In the genomic region with DNA sequence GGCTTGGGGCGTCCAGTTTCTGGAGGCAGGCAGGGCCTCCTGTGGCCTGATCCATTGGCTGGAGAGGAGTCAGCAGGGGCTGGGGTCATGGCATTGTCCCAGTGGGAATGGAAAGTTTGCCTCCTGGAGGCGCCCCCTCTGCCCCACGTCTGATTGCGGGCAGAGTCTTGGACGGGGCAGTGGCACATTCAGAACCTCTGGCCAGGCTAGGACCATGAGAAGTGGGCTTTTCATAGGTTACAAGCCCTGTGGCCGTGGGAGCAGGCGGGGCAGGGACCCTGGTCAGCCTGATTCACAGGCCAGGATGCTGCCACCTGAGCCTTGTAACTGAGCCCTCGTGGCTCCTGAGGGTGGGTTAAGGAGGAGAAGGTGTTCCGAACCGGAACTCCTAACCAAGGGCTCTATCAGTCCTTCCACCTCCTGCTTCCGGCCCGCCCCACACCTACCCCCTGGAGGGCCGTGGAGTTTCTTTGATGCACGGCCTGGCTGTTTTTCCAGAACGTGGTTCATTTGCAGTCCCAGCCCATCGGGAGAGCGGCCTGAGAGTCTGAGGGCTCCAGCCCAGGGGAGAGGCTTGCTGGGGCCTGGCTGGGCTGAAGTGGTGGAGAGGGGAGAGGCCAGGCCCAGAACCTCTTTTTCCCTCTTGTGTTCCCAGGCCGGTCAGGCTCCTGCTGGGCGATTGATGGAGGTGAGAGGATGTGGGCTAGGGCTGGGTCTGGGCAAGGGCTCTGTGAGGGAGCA, we compare ENCODE assay signal across 15 cellular contexts. TPM values are rescaled to one million over a fixed set of nuclear protein-coding genes. Genes with fewer than 3 reads are reported as not detected.
A peak's percentile ranks its signal among the peaks of the same experiment; 100 is the strongest.
DNase-seq lines count a peak whose midpoint lies in the region; ATAC-seq, FAIRE-seq and TF ChIP-seq lines count a peak whose summit lies in the region.
"Had no signal": no experiment of that assay in that cellular context is flagged by ENCODE, and none has a peak within 500 bp of the region (broad histone marks: within the 10 kb centered on the region; RNA-seq: fewer than 3 reads in every experiment).

No MANE protein-coding gene starts in this region.

- H2AFZ ChIP-seq in H1 (ENCODE audit: low read length), result peak overlapping the region; percentile 45; the same call in 1 of the 2 replicates

- WGBS in A549 (ENCODE audit: missing lambda C conversion rate), result 79% methylated on average over 19 of the region's 19 CpGs
- 83% methylated on average over 19 of the region's 19 CpGs; no CpG with 5 or more reads in 1 of the 2 experiments for WGBS in H1 (ENCODE audit: extremely low coverage in 1 of 2, insufficient coverage in 1 of 2, insufficient read length in 1 of 2, insufficient replicate concordance in 2 of 2, low coverage in 1 of 2, low lambda C conversion rate in 2 of 2, missing lambda C conversion rate in 1 of 2), 2 experiments
- 89% methylated on average over 13 to 19 of the region's 19 CpGs for WGBS in testis, 2 donors

- H3K9ac ChIP-seq in BLaER1 treated with 17β-estradiol and CSF1 and Interleukin-3, amounts not matched to agents 10 nM and 100 nM, result peak overlapping the region in 5 of 11 experiments; percentile 8 to 41 (median 32); a peak in 6 of 22 replicates
- no peak overlapping the region for H3K9ac ChIP-seq in H1 (replicated peaks in 1 of 4; ENCODE audit: extremely low read depth in 1 of 4, low read depth in 3 of 4, low read length in 3 of 4)

- intact Hi-C loops in testis (cut with DNase I; ENCODE audit: low total_unique reads), result no loop called here

- H3K18ac ChIP-seq in H1 (ENCODE audit: extremely low read depth, low read length), result no peak overlapping the region

- DNase-seq in A549 (ENCODE audit: low read depth in 1 of 2, low spot score in 1 of 2) (no peak), NCI-H226 (peak; percentile 32), H1 (ENCODE audit: low read depth in 1 of 2, low spot score in 2 of 2) (no peak), COLO668 (lab: John Stamatoyannopoulos, UW; ENCODE audit: unreplicated experiment) (no peak), GM03348 (ENCODE audit: low spot score) (no peak), testis (no peak), NCI-H2196 treated with DMSO at 0.1 percent for 48 hours (lab: John Stamatoyannopoulos, UW; ENCODE audit: unreplicated experiment) (no peak)
- DNase-seq: esophagus squamous epithelium, NCI-H2029 treated with DMSO at 0.1 percent for 48 hours had no signal

- H3K79me2 ChIP-seq in H1 (ENCODE audit: control insufficient read depth in 1 of 2, insufficient read depth in 2 of 2, low read length in 2 of 2), result no peaks in the 10 kb centered on the region

- no peak for TF ChIP-seq CTCF in A549 (IDR thresholded peaks at IDR 0.05)
- no peak for TF ChIP-seq CTCF in H1 (IDR thresholded peaks at IDR 0.05; ENCODE audit: control extremely low read depth in 1 of 3, insufficient read depth in 1 of 3, low read depth in 1 of 3, low read length in 3 of 3)
- TF ChIP-seq CTCF in testis (IDR thresholded peaks at IDR 0.05), result no peak

- no peaks in the 10 kb centered on the region for H3K27me3 ChIP-seq in BLaER1 treated with 17β-estradiol and CSF1 and Interleukin-3, amounts not matched to agents 10 nM and 100 nM
- H3K27me3 ChIP-seq in H1 (replicated peaks in 1 of 4; ENCODE audit: control insufficient read depth in 3 of 4, extremely low read depth in 1 of 4, insufficient read depth in 3 of 4, low read length in 3 of 4) (no peaks in the 10 kb centered on the region), testis (no peaks in the 10 kb centered on the region)
- H3K27me3 ChIP-seq: ascending aorta, esophagus squamous epithelium, uterus had no signal

- CTCF ChIA-PET in A549 (lab: Yijun Ruan, JAX) (interaction anchor here (0.6 to 2.8 kb wide), 34 partner anchors 8 to 768 kb away, joined by 3 to 36 read pairs (median 7); no protein-coding TSS in a partner anchor), H1 (lab: Charles Lee; ENCODE audit: partially characterized antibody) (interaction anchor here (0.5 to 2.4 kb wide), 19 partner anchors 8 to 738 kb away, joined by 3 to 12 read pairs (median 4); no protein-coding TSS in a partner anchor)

- no peak overlapping the region for H2BK20ac ChIP-seq in H1 (ENCODE audit: low read length)

- no peaks in the 10 kb centered on the region for H4K20me1 ChIP-seq in BLaER1 treated with 17β-estradiol and CSF1 and Interleukin-3, amounts not matched to agents 10 nM and 100 nM
- peaks cover 0 to 2% of the 10 kb centered on the region in 2 experiments for H4K20me1 ChIP-seq in H1 (replicated peaks in 1 of 2; ENCODE audit: control insufficient read depth in 1 of 2, insufficient read depth in 2 of 2, low read length in 2 of 2)

- no peak overlapping the region for H3K4me2 ChIP-seq in A549
- peak overlapping the region in 9 of 11 experiments; percentile 22 to 92 (median 46); a peak in 15 of 22 replicates for H3K4me2 ChIP-seq in BLaER1 treated with 17β-estradiol and CSF1 and Interleukin-3, amounts not matched to agents 10 nM and 100 nM
- no peak overlapping the region for H3K4me2 ChIP-seq in H1 (ENCODE audit: insufficient read depth in 1 of 2, low read depth in 2 of 2, low read length in 2 of 2)

- no peak overlapping the region for H3K14ac ChIP-seq in H1 (ENCODE audit: insufficient read length)

- TF ChIP-seq POLR2A in A549 (IDR thresholded peaks at IDR 0.05; ENCODE audit: low read length), result no peak
- TF ChIP-seq POLR2A in H1 (IDR thresholded peaks at IDR 0.05; ENCODE audit: control extremely low read depth in 1 of 2, low read depth in 2 of 2, low read length in 2 of 2), result no peak
- TF ChIP-seq POLR2A in testis (IDR thresholded peaks at IDR 0.05), result no peak

- ATAC-seq in A549, result peak; percentile 41 to 66

- no peak overlapping the region for H3K56ac ChIP-seq in H1 (replicated peaks; ENCODE audit: insufficient read length, low read depth, low read length)

- H4K91ac ChIP-seq in H1 (replicated peaks; ENCODE audit: insufficient read length, low read length), result no peak overlapping the region

- FAIRE-seq in A549 (lab: Jason Lieb, UNC) (no peak), H1 (lab: Jason Lieb, UNC) (no peak)
- FAIRE-seq: D721Med had no signal

- H2BK15ac ChIP-seq in H1 (ENCODE audit: low read length), result no peak overlapping the region

- TF ChIP-seq EP300 in A549 (IDR thresholded peaks at IDR 0.05) (no peak), H1 (IDR thresholded peaks at IDR 0.05; ENCODE audit: borderline replicate concordance in 1 of 2, low read depth in 2 of 2, low read length in 2 of 2) (no peak)

- H2BK5ac ChIP-seq in H1 (ENCODE audit: low read depth, low read length), result no peak overlapping the region

- no peak overlapping the region for H3K4me3 ChIP-seq in A549
- no peak overlapping the region for H3K4me3 ChIP-seq in BLaER1 treated with 17β-estradiol and CSF1 and Interleukin-3, amounts not matched to agents 10 nM and 100 nM
- H3K4me3 ChIP-seq in H1 (ENCODE audit: extremely low read depth in 1 of 4, insufficient read depth in 2 of 4, low read depth in 3 of 4, low read length in 4 of 4), result no peak overlapping the region
- H3K4me3 ChIP-seq in testis, result no peak overlapping the region
- H3K4me3 ChIP-seq: ascending aorta, esophagus squamous epithelium, SK-N-MC, uterus had no signal

- no peaks in the 10 kb centered on the region for H3K23me2 ChIP-seq in H1 (ENCODE audit: low read depth, low read length)

- H2BK120ac ChIP-seq in H1 (replicated peaks; ENCODE audit: low read depth, low read length), result no peak overlapping the region

- H2BK12ac ChIP-seq in H1 (ENCODE audit: low read depth, low read length), result no peak overlapping the region

- peaks cover 51% of the 10 kb centered on the region for H3K4me1 ChIP-seq in A549
- H3K4me1 ChIP-seq in BLaER1 treated with 17β-estradiol and CSF1 and Interleukin-3, amounts not matched to agents 10 nM and 100 nM, result peaks cover 10 to 72% (median 50%) of the 10 kb centered on the region in 10 experiments; a peak in 18 of 20 replicates
- no peaks in the 10 kb centered on the region; a peak in 1 of 7 replicates for H3K4me1 ChIP-seq in H1 (replicated peaks in 1 of 4; ENCODE audit: control insufficient read depth in 3 of 4, insufficient read depth in 4 of 4, low read length in 3 of 4)
- H3K4me1 ChIP-seq in testis, result no peaks in the 10 kb centered on the region
- H3K4me1 ChIP-seq: ascending aorta, uterus had no signal

- H3K9me3 ChIP-seq in A549 (no peaks in the 10 kb centered on the region), H1 (ENCODE audit: insufficient read depth in 2 of 2, low read depth in 1 of 2, low read length in 1 of 2) (no peaks in the 10 kb centered on the region), testis (no peaks in the 10 kb centered on the region)
- H3K9me3 ChIP-seq in BLaER1 treated with 17β-estradiol and CSF1 and Interleukin-3, amounts not matched to agents 10 nM and 100 nM (replicated peaks in 1 of 11), result peaks cover 0 to 10% (median 0%) of the 10 kb centered on the region in 11 experiments; a peak in 6 of 22 replicates
- H3K9me3 ChIP-seq: ascending aorta, esophagus squamous epithelium, uterus had no signal

- H3K27ac ChIP-seq in A549, result peak overlapping the region; percentile 70 to 87
- H3K27ac ChIP-seq in BLaER1 treated with 17β-estradiol and CSF1 and Interleukin-3, amounts not matched to agents 10 nM and 100 nM, result peak overlapping the region in 9 of 11 experiments; percentile 10 to 55 (median 32); a peak in 13 of 22 replicates
- no peak overlapping the region for H3K27ac ChIP-seq in H1 (ENCODE audit: low read depth, low read length)
- H3K27ac ChIP-seq in testis, result no peak overlapping the region
- H3K27ac ChIP-seq: ascending aorta, SK-N-MC, uterus had no signal

- H3K4ac ChIP-seq in H1 (replicated peaks; ENCODE audit: insufficient read length, low read depth, low read length), result no peak overlapping the region

- H4K8ac ChIP-seq in H1 (ENCODE audit: extremely low read depth, insufficient read depth, low read length), result no peak overlapping the region

- POLR2A ChIA-PET in A549 (lab: Yijun Ruan, JAX), result no interaction called here
- POLR2A ChIA-PET in H1 (lab: Charles Lee; ENCODE audit: partially characterized antibody), result no interaction called here

- no peak overlapping the region for H4K5ac ChIP-seq in H1 (ENCODE audit: insufficient read length, low read depth, low read length)

- H3K36me3 ChIP-seq in BLaER1 treated with 17β-estradiol and CSF1 and Interleukin-3, amounts not matched to agents 10 nM and 100 nM, result no peaks in the 10 kb centered on the region
- H3K36me3 ChIP-seq in H1 (ENCODE audit: control insufficient read depth in 2 of 4, insufficient read depth in 4 of 4, low read length in 3 of 4) (no peaks in the 10 kb centered on the region), testis (ENCODE audit: low read depth, missing control alignments) (no peaks in the 10 kb centered on the region)
- H3K36me3 ChIP-seq: ascending aorta, esophagus squamous epithelium, uterus had no signal

- no peak for TF ChIP-seq RAD21 in A549 (conservative IDR thresholded peaks at IDR 0.05 in 1 of 2, IDR thresholded peaks at IDR 0.05 in 1 of 2)
- no peak for TF ChIP-seq RAD21 in H1 (IDR thresholded peaks at IDR 0.05 in 1 of 2, conservative IDR thresholded peaks at IDR 0.05 in 1 of 2; ENCODE audit: low read depth in 2 of 2, low read length in 2 of 2)

- H3K79me1 ChIP-seq in H1 (ENCODE audit: low read depth, low read length), result no peaks in the 10 kb centered on the region

- no peak overlapping the region for H2AK5ac ChIP-seq in H1 (ENCODE audit: low read depth, low read length)

- H3K23ac ChIP-seq in H1 (ENCODE audit: insufficient read length), result no peak overlapping the region

RNA-seq across cellular contexts. Expression of a gene that starts 43.9 kb away (rescaled TPM):
- 0.26 and 0.34 TPM in 2 replicates for polyA plus RNA-seq in A549 (2011; rRNA removed)
- 0.13 and 0.19 TPM in 2 replicates for polyA plus RNA-seq in A549 (2012; cell fraction: cytosol; rRNA removed)
- 0.37 and 0.75 TPM in 2 replicates for polyA plus RNA-seq in A549 (2012; cell fraction: nucleus; rRNA removed)
- 0.81 to 1.4 TPM (median 1.2 TPM) in 3 replicates for polyA plus RNA-seq in A549 (2017; fragmentation: RNase III; extraction: RNeasy Plus Mini Kit Qiagen cat#74134 plus additional on column Dnase treatment)
- 0.68 and 1.3 TPM in 2 replicates for polyA minus RNA-seq in A549 (2011; rRNA and poly(A)+ RNA removed)
- 0.15 and 0.20 TPM in 2 replicates for total RNA-seq in H1 (2021; fragmentation: NEBNext Ultra II Directional; extraction: Animal tissue kit (Norgen Biotek cat#: 25700))
- 0.08 and 0.36 TPM in 2 replicates for polyA plus RNA-seq in H1 (2011; rRNA removed)
- polyA plus RNA-seq in H1 (2011; cell fraction: cytosol; rRNA removed), result 0.16 TPM
- 0.16 TPM for polyA plus RNA-seq in H1 (2011; cell fraction: nucleus; rRNA removed)
- 0.08 to 0.33 TPM (median 0.25 TPM) in 4 replicates for polyA plus RNA-seq in H1 (2012, experiment 1 of 2)
- polyA plus RNA-seq in H1 (2012, experiment 2 of 2), result 0.05 TPM
- polyA plus RNA-seq in H1 (2013, experiment 1 of 2), result 0.20 TPM
- 0.11 TPM for polyA plus RNA-seq in H1 (2013, experiment 2 of 2)
- polyA minus RNA-seq in H1 (2011; rRNA and poly(A)+ RNA removed), result 0.28 and 0.83 TPM in 2 replicates
- polyA minus RNA-seq in H1 (2011; cell fraction: cytosol; rRNA and poly(A)+ RNA removed), result not detected
- polyA minus RNA-seq in H1 (2011; cell fraction: nucleus; rRNA and poly(A)+ RNA removed), result 0.10 TPM
- total RNA-seq in testis, result 10 to 100 TPM in 1 of 2 donors, 1 to 10 TPM in 1; 7.6 to 10.4 TPM
- polyA plus RNA-seq in testis (ENCODE audit: insufficient read depth, low read depth, low replicate concordance), result 10.9 TPM
- polyA plus RNA-seq: IgD-negative memory B cell had no signal

RNA-seq across cellular contexts. Expression of a gene that starts 59.3 kb away (rescaled TPM):
- polyA plus RNA-seq in A549 (2011; rRNA removed) (45.7 and 50.6 TPM in 2 replicates), A549 (2017; fragmentation: RNase III; extraction: RNeasy Plus Mini Kit Qiagen cat#74134 plus additional on column Dnase treatment) (68.1 to 73.4 TPM (median 69.0 TPM) in 3 replicates), H1 (2011; rRNA removed) (1.5 TPM in 2 replicates), testis (ENCODE audit: insufficient read depth, low read depth, low replicate concordance) (14.1 TPM)
- polyA plus RNA-seq in A549 (2012; cell fraction: cytosol; rRNA removed), result 26.7 and 37.2 TPM in 2 replicates
- polyA plus RNA-seq in A549 (2012; cell fraction: nucleus; rRNA removed), result 89.7 and 95.0 TPM in 2 replicates
- polyA minus RNA-seq in A549 (2011; rRNA and poly(A)+ RNA removed), result 86.7 and 103 TPM in 2 replicates
- total RNA-seq in H1 (2021; fragmentation: NEBNext Ultra II Directional; extraction: Animal tissue kit (Norgen Biotek cat#: 25700)), result 4.5 and 5.5 TPM in 2 replicates
- 1.5 TPM for polyA plus RNA-seq in H1 (2011; cell fraction: cytosol; rRNA removed)
- 2.2 TPM for polyA plus RNA-seq in H1 (2011; cell fraction: nucleus; rRNA removed)
- 2.6 to 2.8 TPM (median 2.6 TPM) in 4 replicates for polyA plus RNA-seq in H1 (2012, experiment 1 of 2)
- polyA plus RNA-seq in H1 (2012, experiment 2 of 2), result 1.9 TPM
- 0.89 TPM for polyA plus RNA-seq in H1 (2013, experiment 1 of 2)
- polyA plus RNA-seq in H1 (2013, experiment 2 of 2), result 0.90 TPM
- polyA minus RNA-seq in H1 (2011; rRNA and poly(A)+ RNA removed), result 2.7 and 3.0 TPM in 2 replicates
- 2.6 TPM for polyA minus RNA-seq in H1 (2011; cell fraction: cytosol; rRNA and poly(A)+ RNA removed)
- polyA minus RNA-seq in H1 (2011; cell fraction: nucleus; rRNA and poly(A)+ RNA removed), result 4.0 TPM
- total RNA-seq in testis, result 10 to 100 TPM; 24.3 to 39.7 TPM

Comparison
In these comparisons a context has a peak if more than half of its experiments do, and no peak if none do; other contexts are left out.
1. H3K27ac ChIP-seq: peak in A549 (2 of 2) and BLaER1 treated with 17β-estradiol and CSF1 and Interleukin-3, amounts not matched to agents 10 nM and 100 nM (9 of 11); none in H1 (single experiment) and testis (0 of 2).
2. H3K4me2 ChIP-seq: peak in BLaER1 treated with 17β-estradiol and CSF1 and Interleukin-3, amounts not matched to agents 10 nM and 100 nM (9 of 11); none in A549 (single experiment) and H1 (0 of 2).